ENCODE assay signal across 13 cellular contexts in genomic region chr13:46126074-46126473, GRCh38. TPM values are rescaled to one million over a fixed set of nuclear protein-coding genes. Genes with fewer than 3 reads are reported as not detected.
DNase-seq lines count a peak whose midpoint lies in the region; ATAC-seq, FAIRE-seq and TF ChIP-seq lines count a peak whose summit lies in the region.
"Had no signal": no experiment of that assay in that cellular context is flagged by ENCODE, and none has a peak within 500 bp of the region (broad histone marks: within the 10 kb centered on the region; RNA-seq: fewer than 3 reads in every experiment).

No MANE protein-coding gene starts in this region.

- peak overlapping the region; percentile 76 for H3K27ac Mint-ChIP-seq in activated CD4-positive, alpha-beta T cell treated with anti-CD3 and anti-CD28 coated beads for 36 hours
- H3K27ac Mint-ChIP-seq in activated CD8-positive, alpha-beta T cell treated with anti-CD3 and anti-CD28 coated beads, Interleukin-2, amount 10 ng/mL, durations not matched to agents 7 days and 5 days: peak overlapping the region; percentile 57
- H3K27ac Mint-ChIP-seq in naive thymus-derived CD8-positive, alpha-beta T cell: peak overlapping the region; percentile 54 to 95 (median 84)

- peak; percentile 2 for ATAC-seq in activated CD4-positive, alpha-beta T cell treated with anti-CD3 and anti-CD28 coated beads for 36 hours
- no peak for ATAC-seq in activated CD8-positive, alpha-beta T cell treated with anti-CD3 and anti-CD28 coated beads, Interleukin-2, amount 10 ng/mL, durations not matched to agents 7 days and 5 days
- ATAC-seq in naive thymus-derived CD8-positive, alpha-beta T cell: peak; percentile 9 to 14
- ATAC-seq in omental fat pad (ENCODE audit: low FRiP score): no peak

- no peak for TF ChIP-seq CTCF in omental fat pad (IDR thresholded peaks at IDR 0.05)

- FAIRE-seq in GM12891 (lab: Jason Lieb, UNC): no peak

- DNase-seq in activated CD4-positive, alpha-beta T cell treated with anti-CD3 and anti-CD28 coated beads for 36 hours: no peak
- no peak for DNase-seq in activated CD4-positive, alpha-beta T cell treated with anti-CD3 and anti-CD28 coated beads for 1 hour
- DNase-seq in GM12891 (ENCODE audit: insufficient read length, low spot score) (no peak), omental fat pad (ENCODE audit: low spot score) (no peak), NCI-H146 (lab: John Stamatoyannopoulos, UW) (no peak), H4 (ENCODE audit: low spot score) (no peak)
- DNase-seq in activated CD8-positive, alpha-beta T cell treated with anti-CD3 and anti-CD28 coated beads, Interleukin-2, amount 10 ng/mL, durations not matched to agents 7 days and 5 days: no peak
- DNase-seq in naive thymus-derived CD8-positive, alpha-beta T cell: no peak
- DNase-seq: NCI-H2029 treated with DMSO at 0.1 percent for 48 hours had no signal

- no peak for TF ChIP-seq POLR2A in GM12891 (IDR thresholded peaks at IDR 0.05; ENCODE audit: low read depth, low read length)

- intact Hi-C loops in activated CD4-positive, alpha-beta T cell treated with anti-CD3 and anti-CD28 coated beads for 36 hours (cut with DNase I, micrococcal nuclease): loop anchor here (2.0 to 10.0 kb wide), 6 partner anchors 57 to 615 kb away; partner anchors contain the start of genes ZC3H13 (in 2 of the 2) and LCP1 (in 1 of the 2)

- no peaks in the 10 kb centered on the region for H3K27me3 Mint-ChIP-seq in activated CD4-positive, alpha-beta T cell treated with anti-CD3 and anti-CD28 coated beads for 36 hours
- H3K27me3 Mint-ChIP-seq in activated CD8-positive, alpha-beta T cell treated with anti-CD3 and anti-CD28 coated beads, Interleukin-2, amount 10 ng/mL, durations not matched to agents 7 days and 5 days (ENCODE audit: low read depth): no peaks in the 10 kb centered on the region
- H3K27me3 Mint-ChIP-seq in naive thymus-derived CD8-positive, alpha-beta T cell: no peaks in the 10 kb centered on the region

- H3K9me3 Mint-ChIP-seq in activated CD4-positive, alpha-beta T cell treated with anti-CD3 and anti-CD28 coated beads for 36 hours (ENCODE audit: low read depth): no peaks in the 10 kb centered on the region
- H3K9me3 Mint-ChIP-seq in activated CD8-positive, alpha-beta T cell treated with anti-CD3 and anti-CD28 coated beads, Interleukin-2, amount 10 ng/mL, durations not matched to agents 7 days and 5 days (ENCODE audit: insufficient read depth): no peaks in the 10 kb centered on the region
- no peaks in the 10 kb centered on the region for H3K9me3 Mint-ChIP-seq in naive thymus-derived CD8-positive, alpha-beta T cell
- H3K9me3 Mint-ChIP-seq: activated T-helper 2 cell treated with anti-CD3 and anti-CD28 coated beads, Interferon-gamma antibody, Interleukin-2, Interleukin-4, amounts not matched to agents 10 μg/mL and 5 μg/mL and 100 μg/mL, durations not matched to agents 14 hours and 24 hours and 36 hours had no signal

- peaks cover 41% of the 10 kb centered on the region for H3K4me1 Mint-ChIP-seq in activated CD4-positive, alpha-beta T cell treated with anti-CD3 and anti-CD28 coated beads for 36 hours
- peaks cover 35% of the 10 kb centered on the region for H3K4me1 Mint-ChIP-seq in activated CD8-positive, alpha-beta T cell treated with anti-CD3 and anti-CD28 coated beads, Interleukin-2, amount 10 ng/mL, durations not matched to agents 7 days and 5 days (ENCODE audit: low read depth)
- H3K4me1 Mint-ChIP-seq in naive thymus-derived CD8-positive, alpha-beta T cell: peaks cover 28 to 57% (median 49%) of the 10 kb centered on the region in 4 donors

- peaks cover 44% of the 10 kb centered on the region for H3K36me3 Mint-ChIP-seq in activated CD4-positive, alpha-beta T cell treated with anti-CD3 and anti-CD28 coated beads for 36 hours (ENCODE audit: low read depth)
- peaks cover 53% of the 10 kb centered on the region for H3K36me3 Mint-ChIP-seq in activated CD8-positive, alpha-beta T cell treated with anti-CD3 and anti-CD28 coated beads, Interleukin-2, amount 10 ng/mL, durations not matched to agents 7 days and 5 days (ENCODE audit: low read depth)
- H3K36me3 Mint-ChIP-seq in naive thymus-derived CD8-positive, alpha-beta T cell: peaks cover 0 to 54% (median 12%) of the 10 kb centered on the region in 3 donors

- POLR2A ChIA-PET in activated CD4-positive, alpha-beta T cell treated with anti-CD3 and anti-CD28 coated beads for 36 hours (lab: Charles Lee): interaction anchor here (0.7 to 1.5 kb wide), 4 partner anchors 12 to 440 kb away, joined by 3 to 7 read pairs (median 3); no protein-coding TSS in a partner anchor
- POLR2A ChIA-PET in activated CD8-positive, alpha-beta T cell treated with anti-CD3 and anti-CD28 coated beads, Interleukin-2, amount 10 ng/mL, durations not matched to agents 7 days and 5 days (lab: Charles Lee): interaction anchor here (0.5 to 1.3 kb wide), 6 partner anchors 9 to 175 kb away, joined by 3 to 4 read pairs (median 3); partner anchors contain the start of gene ZC3H13
- POLR2A ChIA-PET in naive thymus-derived CD8-positive, alpha-beta T cell (lab: Charles Lee): interaction anchor here (0.7 to 1.4 kb wide), 4 partner anchors 43 to 75 kb away, joined by 3 to 4 read pairs (median 3); partner anchors contain the start of gene ZC3H13

- H3K4me3 Mint-ChIP-seq in activated CD4-positive, alpha-beta T cell treated with anti-CD3 and anti-CD28 coated beads for 36 hours: no peak overlapping the region
- H3K4me3 Mint-ChIP-seq in activated CD8-positive, alpha-beta T cell treated with anti-CD3 and anti-CD28 coated beads, Interleukin-2, amount 10 ng/mL, durations not matched to agents 7 days and 5 days: no peak overlapping the region
- peak overlapping the region in 5 of 10 donors; percentile 29 to 62 (median 58) for H3K4me3 Mint-ChIP-seq in naive thymus-derived CD8-positive, alpha-beta T cell

- CTCF ChIA-PET in activated CD4-positive, alpha-beta T cell treated with anti-CD3 and anti-CD28 coated beads for 36 hours (lab: Charles Lee): interaction anchor here (0.7 to 6.8 kb wide), 24 partner anchors 8 to 361 kb away, joined by 3 to 52 read pairs (median 4); no protein-coding TSS in a partner anchor
- CTCF ChIA-PET in activated CD8-positive, alpha-beta T cell treated with anti-CD3 and anti-CD28 coated beads, Interleukin-2, amount 10 ng/mL, durations not matched to agents 7 days and 5 days (lab: Charles Lee): interaction anchor here (0.6 to 4.0 kb wide), 35 partner anchors 8 to 1079 kb away, joined by 3 to 32 read pairs (median 5); partner anchors contain the start of gene CPB2

TF ChIP-seq in GM12891, 5 proteins besides CTCF, POLR2A, EP300 and RAD21:
- peak; percentile 60; the same call in 1 of the 2 replicates for TF ChIP-seq POLR2AphosphoS5 (IDR thresholded peaks at IDR 0.05; ENCODE audit: low read depth, low read length)
- no peak for TF ChIP-seq POU2F2 (IDR thresholded peaks at IDR 0.05; ENCODE audit: low read depth, low read length)

RNA-seq across cellular contexts. Expression of gene CPB2, which starts 21.2 kb away (rescaled TPM):
- not detected for total RNA-seq in activated CD4-positive, alpha-beta T cell treated with anti-CD3 and anti-CD28 coated beads for 36 hours
- polyA plus RNA-seq in GM12891 (2012; ENCODE audit: low read depth, missing spikeins): 0.09 TPM
- not detected for total RNA-seq in activated CD8-positive, alpha-beta T cell treated with anti-CD3 and anti-CD28 coated beads, Interleukin-2, amount 10 ng/mL, durations not matched to agents 7 days and 5 days
- total RNA-seq in naive thymus-derived CD8-positive, alpha-beta T cell: not detected
- polyA plus RNA-seq in naive thymus-derived CD8-positive, alpha-beta T cell: under 1 TPM in 1 of 3 donors, not detected in 2; 0.12 TPM
- total RNA-seq in omental fat pad: not detected
- total RNA-seq in H4 (2014; rRNA removed; shearing (Covaris generic)): not detected in 2 replicates
- total RNA-seq: activated T-helper 2 cell treated with anti-CD3 and anti-CD28 coated beads, Interferon-gamma antibody, Interleukin-2, Interleukin-4, amounts not matched to agents 10 μg/mL and 5 μg/mL and 100 μg/mL, durations not matched to agents 14 hours and 24 hours and 36 hours; left ventricle myocardium inferior; pulmonary artery endothelial cell; temporal lobe had no signal

RNA-seq across cellular contexts. Expression of gene LCP1, which starts 55.9 kb away (rescaled TPM):
- 1,000 to 10,000 TPM; 1,060 to 1,089 TPM for total RNA-seq in activated CD4-positive, alpha-beta T cell treated with anti-CD3 and anti-CD28 coated beads for 36 hours
- polyA plus RNA-seq in GM12891 (2012; ENCODE audit: low read depth, missing spikeins): 1,208 TPM
- total RNA-seq in activated CD8-positive, alpha-beta T cell treated with anti-CD3 and anti-CD28 coated beads, Interleukin-2, amount 10 ng/mL, durations not matched to agents 7 days and 5 days: 1,000 to 10,000 TPM; 1,296 to 1,321 TPM
- total RNA-seq in naive thymus-derived CD8-positive, alpha-beta T cell: 100 to 1,000 TPM; 391 to 409 TPM
- 1,000 to 10,000 TPM in 1 of 3 donors, 100 to 1,000 TPM in 2; 834 to 1,034 (median 852) TPM for polyA plus RNA-seq in naive thymus-derived CD8-positive, alpha-beta T cell
- total RNA-seq in omental fat pad: 100 to 1,000 TPM in 3 of 4 donors, 10 to 100 TPM in 1; 61.0 to 325 (median 142) TPM
- 66.6 and 77.8 TPM in 2 replicates for total RNA-seq in H4 (2014; rRNA removed; shearing (Covaris generic))

Comparison
In these comparisons a context has a peak if more than half of its experiments do, and no peak if none do; other contexts are left out.
1. ATAC-seq: peak in activated CD4-positive, alpha-beta T cell treated with anti-CD3 and anti-CD28 coated beads for 36 hours (single experiment) and naive thymus-derived CD8-positive, alpha-beta T cell (2 of 2); none in activated CD8-positive, alpha-beta T cell treated with anti-CD3 and anti-CD28 coated beads, Interleukin-2, amount 10 ng/mL, durations not matched to agents 7 days and 5 days (single experiment) and omental fat pad (single experiment).
2. Peak in every context shown above with its lines, with median percentiles within 50 percentile points of each other: H3K27ac Mint-ChIP-seq.